ENCODE assay signal across 8 cellular contexts in the genomic region with DNA sequence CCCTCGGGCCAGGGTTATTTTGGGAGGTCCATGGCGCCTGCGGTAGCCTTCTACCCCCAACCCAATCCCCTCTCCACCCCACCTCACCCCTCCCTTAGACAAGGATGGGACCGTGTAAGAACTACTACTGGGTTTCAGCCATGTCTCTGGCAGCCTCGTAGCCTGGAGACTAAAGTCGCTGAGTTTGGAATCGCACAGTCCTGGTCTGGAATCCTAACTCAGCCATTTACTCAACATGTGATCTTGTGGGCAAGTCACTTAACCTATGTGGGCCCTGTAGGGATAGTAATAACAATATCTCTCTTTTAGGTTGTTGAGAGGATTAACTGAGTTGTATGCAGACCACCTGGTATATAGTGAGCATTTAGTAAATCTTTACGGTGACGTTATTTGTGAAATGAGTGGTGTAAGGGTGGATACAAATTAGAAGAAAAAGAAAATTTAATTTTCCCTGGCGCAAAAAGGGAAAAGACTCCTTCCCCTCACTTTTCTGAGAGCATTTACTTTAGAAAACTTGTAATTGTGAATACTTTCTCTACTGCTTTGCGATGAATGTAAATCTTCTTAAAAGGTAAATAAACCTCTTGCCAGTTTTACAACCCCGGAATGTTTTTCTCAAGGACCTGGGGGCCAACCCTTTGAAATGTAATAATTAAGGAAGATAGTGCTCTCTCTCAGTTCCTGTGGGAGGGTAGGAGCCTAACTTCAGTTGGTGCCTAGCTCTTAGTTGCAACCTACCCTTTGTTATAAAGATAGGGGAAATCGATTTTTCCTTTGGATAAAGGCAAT. TPM values are rescaled to one million over a fixed set of nuclear protein-coding genes. Genes with fewer than 3 reads are reported as not detected.
A peak's percentile ranks its signal among the peaks of the same experiment; 100 is the strongest.
DNase-seq lines count a peak whose midpoint lies in the region; ATAC-seq and TF ChIP-seq lines count a peak whose summit lies in the region.

No MANE protein-coding gene starts in this region.

- no peaks in the 10 kb centered on the region for H3K9me3 ChIP-seq in psoas muscle

- peak overlapping the region; percentile 74 for H3K4me3 ChIP-seq in HL-60 (replicated peaks; ENCODE audit: insufficient read depth, low read length)
- H3K4me3 ChIP-seq in psoas muscle, result peak overlapping the region; percentile 95

- TF ChIP-seq CTCF in HL-60 (IDR thresholded peaks at IDR 0.05; ENCODE audit: insufficient read depth, low read length) (no peak), VCaP (conservative IDR thresholded peaks at IDR 0.05) (no peak), psoas muscle (IDR thresholded peaks at IDR 0.05) (no peak)

- H3K4me1 ChIP-seq in psoas muscle, result peaks cover 9% of the 10 kb centered on the region

- 36 to 37% (median 36%) methylated on average over 13 of the region's 13 CpGs for WGBS in psoas muscle, 3 donors

- H3K27me3 ChIP-seq in HL-60 (ENCODE audit: insufficient read depth, poor library complexity, severe bottlenecking), result no peaks in the 10 kb centered on the region
- H3K27me3 ChIP-seq in psoas muscle (ENCODE audit: insufficient read depth in 3 of 3, low read length in 2 of 3), result no peaks in the 10 kb centered on the region

- H3K27ac ChIP-seq in HL-60 (replicated peaks) (peak overlapping the region; percentile 93), VCaP (peak overlapping the region; percentile 87), psoas muscle (peak overlapping the region; percentile 96)

- DNase-seq in CD1c-positive myeloid dendritic cell (ENCODE audit: extremely low spot score) (peak; percentile 35), HL-60 (ENCODE audit: low read depth in 1 of 2, low spot score in 1 of 2) (no peak), Right ventricle myocardium superior (no peak), psoas muscle (no peak), GOT3 (lab: John Stamatoyannopoulos, UW) (no peak), OCI-M2 (lab: John Stamatoyannopoulos, UW; ENCODE audit: unreplicated experiment) (no peak)

- ATAC-seq in GM19372 (IDR thresholded peaks at IDR 0.05; ENCODE audit: low read depth, unreplicated experiment), result peak; percentile 22
- peak; percentile 65 for ATAC-seq in Right ventricle myocardium superior (ENCODE audit: poor library complexity)
- peak; percentile 43 to 75 (median 68) for ATAC-seq in psoas muscle

- peaks cover 11 to 27% of the 10 kb centered on the region in 2 donors for H3K36me3 ChIP-seq in psoas muscle (ENCODE audit: insufficient read depth in 1 of 2, low read depth in 1 of 2)

- intact Hi-C loops in Right ventricle myocardium superior (cut with DNase I) (no loop called here), psoas muscle (cut with DNase I) (no loop called here)

RNA-seq across cellular contexts. Expression of a gene that starts 0.6 kb away (rescaled TPM):
- total RNA-seq in Right ventricle myocardium superior (110 TPM), psoas muscle (100 to 1,000 TPM; 127 to 141 (median 131) TPM)
- polyA plus RNA-seq in psoas muscle, result 100 to 1,000 TPM; 233 to 279 (median 247) TPM

RNA-seq across cellular contexts. Expression of a gene that starts 14.5 kb away (rescaled TPM):
- total RNA-seq in Right ventricle myocardium superior (7.4 TPM), psoas muscle (1 to 10 TPM; 3.1 to 4.6 (median 4.3) TPM)
- 1 to 10 TPM; 2.5 to 5.5 (median 4.2) TPM for polyA plus RNA-seq in psoas muscle

RNA-seq across cellular contexts. Expression of a gene that starts 17.9 kb away (rescaled TPM):
- total RNA-seq in Right ventricle myocardium superior (3.3 TPM), psoas muscle (1 to 10 TPM; 1.9 to 6.5 (median 4.1) TPM)
- 1 to 10 TPM in 1 of 3 donors, under 1 TPM in 2; 0.52 to 1.6 (median 0.73) TPM for polyA plus RNA-seq in psoas muscle
